15 cellular contexts compared by ENCODE assay signal in the genomic region with DNA sequence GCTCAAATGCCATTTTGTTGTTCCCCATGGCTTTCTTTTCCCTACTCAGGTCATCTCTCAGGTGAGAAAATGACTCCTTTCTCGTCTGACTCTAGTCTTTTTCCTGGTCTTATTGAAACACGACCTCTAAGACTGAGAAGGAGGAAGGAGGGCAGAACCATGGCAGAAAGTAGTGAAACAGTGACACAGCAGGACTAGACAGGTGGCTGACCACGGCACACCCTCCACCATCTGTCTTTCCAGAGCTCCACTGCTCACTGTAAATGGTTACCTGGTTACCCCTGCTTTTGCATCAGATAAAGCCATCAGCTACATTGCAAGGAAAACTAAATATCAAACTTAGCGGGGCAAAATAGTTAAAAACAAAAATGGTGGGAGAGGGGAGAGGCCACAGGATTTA. TPM values are rescaled to one million over a fixed set of nuclear protein-coding genes. Genes with fewer than 3 reads are reported as not detected.
DNase-seq lines count a peak whose midpoint lies in the region; ATAC-seq and TF ChIP-seq lines count a peak whose summit lies in the region.
"Had no signal": no experiment of that assay in that cellular context is flagged by ENCODE, and none has a peak within 500 bp of the region (broad histone marks: within the 10 kb centered on the region; RNA-seq: fewer than 3 reads in every experiment).

No MANE protein-coding gene starts in this region.

- H3K4me3 ChIP-seq in MM.1S (ENCODE audit: low read length) (0 out of 2 replicates have a peak overlapping the region, but pooled peaks have one; percentile 3), SJCRH30 (no peak overlapping the region)
- H3K4me3 ChIP-seq in CD8-positive, alpha-beta memory T cell (ENCODE audit: low read length): no peak overlapping the region
- H3K4me3 ChIP-seq: skin epidermis, transverse colon had no signal

- peak overlapping the region; percentile 65 for H3K4me2 ChIP-seq in MM.1S (ENCODE audit: low read depth, low read length)

- H3K4me1 Mint-ChIP-seq in activated CD8-positive, alpha-beta memory T cell treated with anti-CD3 and anti-CD28 coated beads, Interleukin-2, amount 10 ng/mL, durations not matched to agents 7 days and 5 days: peaks cover 48% of the 10 kb centered on the region
- H3K4me1 Mint-ChIP-seq in stimulated activated naive B cell treated with anti-CD40 and anti-IgM and Interleukin-4, amounts not matched to agents 10 μg/mL and 1 μg/mL and 100 μg/mL, for 72 hours: peaks cover 41 to 64% of the 10 kb centered on the region in 2 donors
- peaks cover 33 to 40% (median 38%) of the 10 kb centered on the region in 3 donors for H3K4me1 Mint-ChIP-seq in CD8-positive, alpha-beta memory T cell

- H4K20me1 ChIP-seq in MM.1S (ENCODE audit: insufficient read depth, low read length): no peaks in the 10 kb centered on the region

- H3K27me3 ChIP-seq in MM.1S (replicated peaks; ENCODE audit: insufficient read depth, low read length) (no peaks in the 10 kb centered on the region; the same call in 1 of the 2 replicates), SJCRH30 (no peaks in the 10 kb centered on the region)
- no peaks in the 10 kb centered on the region for H3K27me3 ChIP-seq in CD8-positive, alpha-beta memory T cell (ENCODE audit: insufficient read depth, low read length, poor library complexity, severe bottlenecking)
- H3K27me3 ChIP-seq: neutrophil, transverse colon had no signal

- 0 out of 2 replicates have a peak overlapping the region, but pooled peaks have one; percentile 1 for H3K9ac ChIP-seq in MM.1S (ENCODE audit: low read length)

- no peaks in the 10 kb centered on the region for H3K79me2 ChIP-seq in MM.1S (ENCODE audit: low read length)

- H3K9me3 ChIP-seq in MM.1S (replicated peaks; ENCODE audit: insufficient read depth, low read length) (no peaks in the 10 kb centered on the region), SJCRH30 (replicated peaks) (no peaks in the 10 kb centered on the region)
- no peaks in the 10 kb centered on the region for H3K9me3 ChIP-seq in CD8-positive, alpha-beta memory T cell (ENCODE audit: low read length)
- H3K9me3 ChIP-seq: neutrophil, transverse colon had no signal

- CTCF ChIA-PET in activated CD8-positive, alpha-beta memory T cell treated with anti-CD3 and anti-CD28 coated beads, Interleukin-2, amount 10 ng/mL, durations not matched to agents 7 days and 5 days (lab: Charles Lee): interaction anchor here (1.2 kb wide), 1 partner anchor 15 kb away, joined by 3 read pairs; no protein-coding TSS in a partner anchor
- CTCF ChIA-PET in CD8-positive, alpha-beta memory T cell (lab: Charles Lee): no interaction called here

- POLR2A ChIA-PET in CD8-positive, alpha-beta memory T cell (lab: Charles Lee): no interaction called here

- no peak for TF ChIP-seq CTCF in MM.1S (IDR thresholded peaks at IDR 0.05; ENCODE audit: low read length)

- peaks cover 28% of the 10 kb centered on the region for H3F3A ChIP-seq in MM.1S (ENCODE audit: insufficient read depth, low read length)

- H3K36me3 ChIP-seq in MM.1S (replicated peaks; ENCODE audit: insufficient read depth, low read length): no peaks in the 10 kb centered on the region
- no peaks in the 10 kb centered on the region for H3K36me3 ChIP-seq in CD8-positive, alpha-beta memory T cell (ENCODE audit: insufficient read depth, low read length)
- no peaks in the 10 kb centered on the region for H3K36me3 ChIP-seq in SJCRH30
- H3K36me3 ChIP-seq: neutrophil, transverse colon had no signal

- peaks cover 4% of the 10 kb centered on the region for H3K9me3 Mint-ChIP-seq in activated CD8-positive, alpha-beta memory T cell treated with anti-CD3 and anti-CD28 coated beads, Interleukin-2, amount 10 ng/mL, durations not matched to agents 7 days and 5 days (ENCODE audit: low read depth)
- peaks cover 0 to 6% of the 10 kb centered on the region in 2 donors for H3K9me3 Mint-ChIP-seq in stimulated activated naive B cell treated with anti-CD40 and anti-IgM and Interleukin-4, amounts not matched to agents 10 μg/mL and 1 μg/mL and 100 μg/mL, for 72 hours
- H3K9me3 Mint-ChIP-seq in CD8-positive, alpha-beta memory T cell: peaks cover 0 to 2% (median 0%) of the 10 kb centered on the region in 5 donors

- peak overlapping the region; percentile 79 for H3K27ac Mint-ChIP-seq in activated CD8-positive, alpha-beta memory T cell treated with anti-CD3 and anti-CD28 coated beads, Interleukin-2, amount 10 ng/mL, durations not matched to agents 7 days and 5 days
- peak overlapping the region; percentile 90 for H3K27ac Mint-ChIP-seq in stimulated activated naive B cell treated with anti-CD40 and anti-IgM and Interleukin-4, amounts not matched to agents 10 μg/mL and 1 μg/mL and 100 μg/mL, for 72 hours
- H3K27ac Mint-ChIP-seq in CD8-positive, alpha-beta memory T cell: peak overlapping the region in 4 of 8 donors; percentile 20 to 82 (median 39)

- H3K4me3 Mint-ChIP-seq in activated CD8-positive, alpha-beta memory T cell treated with anti-CD3 and anti-CD28 coated beads, Interleukin-2, amount 10 ng/mL, durations not matched to agents 7 days and 5 days: no peak overlapping the region
- peak overlapping the region; percentile 13 to 35 for H3K4me3 Mint-ChIP-seq in stimulated activated naive B cell treated with anti-CD40 and anti-IgM and Interleukin-4, amounts not matched to agents 10 μg/mL and 1 μg/mL and 100 μg/mL, for 72 hours
- peak overlapping the region in 2 of 7 donors; percentile 16 to 23 for H3K4me3 Mint-ChIP-seq in CD8-positive, alpha-beta memory T cell

- H3K36me3 Mint-ChIP-seq in activated CD8-positive, alpha-beta memory T cell treated with anti-CD3 and anti-CD28 coated beads, Interleukin-2, amount 10 ng/mL, durations not matched to agents 7 days and 5 days: peaks cover 39% of the 10 kb centered on the region
- H3K36me3 Mint-ChIP-seq in stimulated activated naive B cell treated with anti-CD40 and anti-IgM and Interleukin-4, amounts not matched to agents 10 μg/mL and 1 μg/mL and 100 μg/mL, for 72 hours: peaks cover 73 to 78% of the 10 kb centered on the region in 2 donors
- peaks cover 0 to 9% (median 5%) of the 10 kb centered on the region in 3 donors for H3K36me3 Mint-ChIP-seq in CD8-positive, alpha-beta memory T cell
- H3K36me3 Mint-ChIP-seq: IgD-negative memory B cell had no signal

- no peaks in the 10 kb centered on the region for H3K9me2 ChIP-seq in MM.1S (replicated peaks; ENCODE audit: insufficient read depth, low read length)

- no peaks in the 10 kb centered on the region for H3K27me3 Mint-ChIP-seq in activated CD8-positive, alpha-beta memory T cell treated with anti-CD3 and anti-CD28 coated beads, Interleukin-2, amount 10 ng/mL, durations not matched to agents 7 days and 5 days
- H3K27me3 Mint-ChIP-seq in stimulated activated naive B cell treated with anti-CD40 and anti-IgM and Interleukin-4, amounts not matched to agents 10 μg/mL and 1 μg/mL and 100 μg/mL, for 72 hours: peaks cover 0 to 6% of the 10 kb centered on the region in 2 donors
- H3K27me3 Mint-ChIP-seq in CD8-positive, alpha-beta memory T cell: no peaks in the 10 kb centered on the region

- DNase-seq in activated CD8-positive, alpha-beta memory T cell treated with anti-CD3 and anti-CD28 coated beads, Interleukin-2, amount 10 ng/mL, durations not matched to agents 7 days and 5 days: no peak
- no peak for DNase-seq in activated CD8-positive, alpha-beta memory T cell treated with anti-CD3 and anti-CD28 coated beads for 24 hours
- DNase-seq in MM.1S (peak; percentile 72), SJCRH30 (no peak)
- no peak for DNase-seq in stimulated activated naive B cell treated with anti-CD40 and anti-IgM and Interleukin-4, amounts not matched to agents 10 μg/mL and 1 μg/mL and 100 μg/mL, for 72 hours
- DNase-seq in CD8-positive, alpha-beta memory T cell: no peak
- no peak for DNase-seq in activated CD4-positive, alpha-beta T cell treated with anti-CD3 and anti-CD28 coated beads, Interleukin-2, amount 50 U/mL, for 1 hour
- DNase-seq: amniotic stem cell, NCI-H187 treated with DMSO at 0.1 percent for 48 hours, transverse colon had no signal

- H3K4me1 ChIP-seq in MM.1S (ENCODE audit: low read length) (peaks cover 43% of the 10 kb centered on the region), SJCRH30 (no peaks in the 10 kb centered on the region)
- peaks cover 22% of the 10 kb centered on the region for H3K4me1 ChIP-seq in CD8-positive, alpha-beta memory T cell (ENCODE audit: insufficient read depth, low read length)
- H3K4me1 ChIP-seq: transverse colon had no signal

- no peak for ATAC-seq in activated CD8-positive, alpha-beta memory T cell treated with anti-CD3 and anti-CD28 coated beads, Interleukin-2, amount 10 ng/mL, durations not matched to agents 7 days and 5 days
- peak; percentile 54 for ATAC-seq in HG02852 (IDR thresholded peaks at IDR 0.05; ENCODE audit: unreplicated experiment)
- peak in 1 of 2 donors; percentile 10 for ATAC-seq in stimulated activated naive B cell treated with anti-CD40 and anti-IgM and Interleukin-4, amounts not matched to agents 10 μg/mL and 1 μg/mL and 100 μg/mL, for 72 hours (replicated peaks)
- ATAC-seq: left lobe of liver had no signal

- 0 out of 2 replicates have a peak overlapping the region, but pooled peaks have one; percentile 13 for H2AFZ ChIP-seq in MM.1S (ENCODE audit: low read length)

- H3K27ac ChIP-seq in MM.1S (ENCODE audit: low read length) (peak overlapping the region; percentile 65), SJCRH30 (no peak overlapping the region)
- no peak overlapping the region for H3K27ac ChIP-seq in CD8-positive, alpha-beta memory T cell (ENCODE audit: low read depth, low read length)
- H3K27ac ChIP-seq: neutrophil, skin epidermis, transverse colon had no signal

RNA-seq across cellular contexts. Expression of a gene that starts 30.9 kb away (rescaled TPM):
- total RNA-seq in activated CD8-positive, alpha-beta memory T cell treated with anti-CD3 and anti-CD28 coated beads, Interleukin-2, amount 10 ng/mL, durations not matched to agents 7 days and 5 days: 10 to 100 TPM in 1 of 2 experiments, 1 to 10 TPM in 1; 3.6 to 20.4 TPM
- 10 to 100 TPM; 37.5 to 37.7 TPM for total RNA-seq in CD8-positive, alpha-beta memory T cell
- 0.60 TPM for polyA plus RNA-seq in CD8-positive, alpha-beta memory T cell
- total RNA-seq in SJCRH30 (2014; rRNA removed; shearing (Covaris generic)): 0.13 and 0.32 TPM in 2 replicates

RNA-seq across cellular contexts. Expression of a gene that starts 53.8 kb away (rescaled TPM):
- total RNA-seq in activated CD8-positive, alpha-beta memory T cell treated with anti-CD3 and anti-CD28 coated beads, Interleukin-2, amount 10 ng/mL, durations not matched to agents 7 days and 5 days: 10 to 100 TPM; 32.0 to 37.0 TPM
- total RNA-seq in CD8-positive, alpha-beta memory T cell: 10 to 100 TPM; 23.4 to 27.9 TPM
- 32.8 TPM for polyA plus RNA-seq in CD8-positive, alpha-beta memory T cell
- total RNA-seq in SJCRH30 (2014; rRNA removed; shearing (Covaris generic)): 17.2 and 18.1 TPM in 2 replicates
